In genomic region chr3:107705046-107705445, GRCh38 we compare ENCODE assay signal across 17 cellular contexts.
"Had no signal": no experiment of that assay in that cellular context is flagged by ENCODE, and none has a peak within 500 bp of the region (broad histone marks: within the 10 kb centered on the region; RNA-seq: fewer than 3 reads in every experiment).

No MANE protein-coding gene starts in this region.

- H3K27me3 Mint-ChIP-seq: activated CD4-positive, alpha-beta T cell treated with anti-CD3 and anti-CD28 coated beads, Interleukin-2, amount 10 ng/mL, durations not matched to agents 24 days and 14 days; activated naive CD8-positive, alpha-beta T cell treated with anti-CD3 and anti-CD28 coated beads, Interleukin-2, amount 10 ng/mL, durations not matched to agents 7 days and 5 days; memory B cell had no signal

- H3K4me1 ChIP-seq: breast epithelium had no signal

- DNase-seq: activated CD4-positive, alpha-beta T cell treated with anti-CD3 and anti-CD28 coated beads, Interleukin-2, amount 10 ng/mL, durations not matched to agents 24 days and 14 days; activated CD4-positive, CD25-positive, alpha-beta regulatory T cell; activated CD8-positive, alpha-beta memory T cell treated with anti-CD3 and anti-CD28 coated beads, Interleukin-2, amount 50 U/mL, for 48 hours; activated CD8-positive, alpha-beta T cell treated with anti-CD3 and anti-CD28 coated beads, Interleukin-2, amount 10 ng/mL, durations not matched to agents 7 days and 5 days; activated naive CD4-positive, alpha-beta T cell; activated naive CD8-positive, alpha-beta T cell treated with anti-CD3 and anti-CD28 coated beads, Interleukin-2, amount 10 ng/mL, durations not matched to agents 7 days and 5 days; anterior cingulate cortex; hypothalamus; left ventricle myocardium superior; natural killer cell; occipital lobe; right cardiac atrium had no signal

- H3K27ac Mint-ChIP-seq: activated CD4-positive, alpha-beta T cell treated with anti-CD3 and anti-CD28 coated beads, Interleukin-2, amount 10 ng/mL, durations not matched to agents 24 days and 14 days; activated CD8-positive, alpha-beta T cell treated with anti-CD3 and anti-CD28 coated beads, Interleukin-2, amount 10 ng/mL, durations not matched to agents 7 days and 5 days; activated naive CD8-positive, alpha-beta T cell treated with anti-CD3 and anti-CD28 coated beads, Interleukin-2, amount 10 ng/mL, durations not matched to agents 7 days and 5 days; activated T-helper 1 cell treated with anti-CD3 and anti-CD28 coated beads, Interleukin-12 subunit alpha, Interleukin-12 subunit beta, Interleukin-2, Interleukin-4 antibody, amounts not matched to agents 30 ng/mL and 10 ng/mL and 1 ng/mL, durations not matched to agents 14 hours and 24 hours and 36 hours; memory B cell had no signal

- H3K9me3 ChIP-seq: breast epithelium, prostate gland had no signal

- H3K9me3 Mint-ChIP-seq: activated CD4-positive, alpha-beta T cell treated with anti-CD3 and anti-CD28 coated beads, Interleukin-2, amount 10 ng/mL, durations not matched to agents 24 days and 14 days; activated naive CD8-positive, alpha-beta T cell treated with anti-CD3 and anti-CD28 coated beads, Interleukin-2, amount 10 ng/mL, durations not matched to agents 7 days and 5 days; activated T-helper 1 cell treated with anti-CD3 and anti-CD28 coated beads, Interleukin-12 subunit alpha, Interleukin-12 subunit beta, Interleukin-2, Interleukin-4 antibody, amounts not matched to agents 30 ng/mL and 10 ng/mL and 1 ng/mL, durations not matched to agents 14 hours and 24 hours and 36 hours; memory B cell; natural killer cell had no signal

- H3K36me3 Mint-ChIP-seq: natural killer cell had no signal

- H3K27ac ChIP-seq: breast epithelium, prostate gland had no signal

- H3K4me3 Mint-ChIP-seq: activated CD4-positive, alpha-beta T cell treated with anti-CD3 and anti-CD28 coated beads, Interleukin-2, amount 10 ng/mL, durations not matched to agents 24 days and 14 days; activated CD8-positive, alpha-beta T cell treated with anti-CD3 and anti-CD28 coated beads, Interleukin-2, amount 10 ng/mL, durations not matched to agents 7 days and 5 days; activated naive CD8-positive, alpha-beta T cell treated with anti-CD3 and anti-CD28 coated beads, Interleukin-2, amount 10 ng/mL, durations not matched to agents 7 days and 5 days; activated T-helper 1 cell treated with anti-CD3 and anti-CD28 coated beads, Interleukin-12 subunit alpha, Interleukin-12 subunit beta, Interleukin-2, Interleukin-4 antibody, amounts not matched to agents 30 ng/mL and 10 ng/mL and 1 ng/mL, durations not matched to agents 14 hours and 24 hours and 36 hours; memory B cell; natural killer cell had no signal

- ATAC-seq: activated CD8-positive, alpha-beta T cell treated with anti-CD3 and anti-CD28 coated beads, Interleukin-2, amount 10 ng/mL, durations not matched to agents 7 days and 5 days; left ventricle myocardium superior; natural killer cell; right cardiac atrium had no signal

- H3K4me2 ChIP-seq: smooth muscle cell had no signal

- H3K27me3 ChIP-seq: breast epithelium had no signal

- H3K36me3 ChIP-seq: breast epithelium, prostate gland had no signal

- H3K4me3 ChIP-seq: breast epithelium, prostate gland, smooth muscle cell had no signal
